1 cellular context compared by ENCODE assay signal in the genomic region with DNA sequence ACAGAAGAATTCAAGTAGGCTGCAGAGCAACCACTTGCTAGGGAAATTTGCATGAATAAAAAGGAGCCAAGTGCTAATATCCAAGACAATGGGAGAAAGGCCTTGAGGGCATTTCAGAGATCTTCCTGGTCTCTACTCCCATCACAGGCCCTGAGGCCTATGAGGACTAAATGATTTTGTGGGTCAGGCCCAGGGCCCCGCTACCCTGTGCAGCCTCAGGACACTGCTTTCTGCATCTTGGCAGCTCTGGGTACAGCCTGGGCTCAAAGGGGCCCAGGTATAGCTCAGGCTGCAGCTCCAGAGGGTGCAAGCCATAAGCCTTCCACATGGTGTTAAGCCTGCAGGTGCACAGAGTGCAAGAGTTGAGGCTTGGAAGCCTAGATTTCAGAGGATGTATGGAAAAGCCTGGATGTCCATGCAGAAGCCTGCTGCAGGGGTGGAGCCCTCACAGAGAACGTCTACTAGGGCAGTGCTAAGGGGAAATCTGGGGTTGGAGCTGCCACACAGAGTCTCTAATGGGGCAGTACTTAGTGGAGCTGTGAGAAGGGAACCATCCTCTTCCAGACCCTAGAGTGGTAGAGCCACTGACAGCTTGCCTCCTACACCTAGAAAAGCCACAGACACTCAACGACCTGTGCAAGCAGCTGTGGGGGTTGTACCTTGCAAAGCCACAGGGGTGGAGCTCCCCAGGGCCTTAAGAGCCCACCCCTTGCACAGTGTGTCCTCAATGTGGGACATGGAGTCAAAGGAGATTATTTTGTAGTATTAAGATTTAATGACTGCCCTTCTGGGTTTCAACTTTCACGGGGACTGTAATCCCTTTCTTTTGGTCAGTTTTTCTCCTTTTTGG.
A peak's percentile ranks its signal among the peaks of the same experiment; 100 is the strongest.
TF ChIP-seq lines count a peak whose summit lies in the region.

No MANE protein-coding gene starts in this region.

TF ChIP-seq in HEK293, 187 proteins besides CTCF, POLR2A, EP300 and RAD21 (continued from another document):
- TF ChIP-seq, protein P1, sequence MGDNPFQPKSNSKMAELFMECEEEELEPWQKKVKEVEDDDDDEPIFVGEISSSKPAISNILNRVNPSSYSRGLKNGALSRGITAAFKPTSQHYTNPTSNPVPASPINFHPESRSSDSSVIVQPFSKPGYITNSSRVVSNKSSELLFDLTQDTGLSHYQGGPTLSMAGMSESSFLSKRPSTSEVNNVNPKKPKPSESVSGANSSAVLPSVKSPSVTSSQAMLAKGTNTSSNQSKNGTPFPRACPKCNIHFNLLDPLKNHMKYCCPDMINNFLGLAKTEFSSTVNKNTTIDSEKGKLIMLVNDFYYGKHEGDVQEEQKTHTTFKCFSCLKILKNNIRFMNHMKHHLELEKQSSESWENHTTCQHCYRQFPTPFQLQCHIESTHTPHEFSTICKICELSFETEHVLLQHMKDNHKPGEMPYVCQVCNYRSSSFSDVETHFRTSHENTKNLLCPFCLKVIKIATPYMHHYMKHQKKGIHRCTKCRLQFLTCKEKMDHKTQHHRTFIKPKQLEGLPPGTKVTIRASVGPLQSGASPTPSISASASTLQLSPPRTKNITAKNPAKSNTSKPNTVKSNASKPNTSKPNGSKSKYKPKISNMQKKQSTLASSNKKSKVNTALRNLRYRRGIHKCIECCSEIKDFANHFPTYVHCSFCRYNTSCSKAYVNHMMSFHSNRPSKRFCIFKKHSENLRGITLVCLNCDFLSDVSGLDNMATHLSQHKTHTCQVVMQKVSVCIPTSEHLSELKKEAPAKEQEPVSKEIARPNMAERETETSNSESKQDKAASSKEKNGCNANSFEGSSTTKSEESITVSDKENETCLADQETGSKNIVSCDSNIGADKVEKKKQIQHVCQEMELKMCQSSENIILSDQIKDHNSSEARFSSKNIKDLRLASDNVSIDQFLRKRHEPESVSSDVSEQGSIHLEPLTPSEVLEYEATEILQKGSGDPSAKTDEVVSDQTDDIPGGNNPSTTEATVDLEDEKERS (tag by site-specific recombination; IDR thresholded peaks at IDR 0.05), result no peak
- TF ChIP-seq HOXD13 (CRISPR knock-in tag; IDR thresholded peaks at IDR 0.05; ENCODE audit: borderline replicate concordance) (no peak), SETDB1 (IDR thresholded peaks at IDR 0.05; ENCODE audit: insufficient read length, low read length) (peak; percentile 94), ZNF133 (tag by site-specific recombination; IDR thresholded peaks at IDR 0.05) (no peak)
- TF ChIP-seq, protein P2, sequence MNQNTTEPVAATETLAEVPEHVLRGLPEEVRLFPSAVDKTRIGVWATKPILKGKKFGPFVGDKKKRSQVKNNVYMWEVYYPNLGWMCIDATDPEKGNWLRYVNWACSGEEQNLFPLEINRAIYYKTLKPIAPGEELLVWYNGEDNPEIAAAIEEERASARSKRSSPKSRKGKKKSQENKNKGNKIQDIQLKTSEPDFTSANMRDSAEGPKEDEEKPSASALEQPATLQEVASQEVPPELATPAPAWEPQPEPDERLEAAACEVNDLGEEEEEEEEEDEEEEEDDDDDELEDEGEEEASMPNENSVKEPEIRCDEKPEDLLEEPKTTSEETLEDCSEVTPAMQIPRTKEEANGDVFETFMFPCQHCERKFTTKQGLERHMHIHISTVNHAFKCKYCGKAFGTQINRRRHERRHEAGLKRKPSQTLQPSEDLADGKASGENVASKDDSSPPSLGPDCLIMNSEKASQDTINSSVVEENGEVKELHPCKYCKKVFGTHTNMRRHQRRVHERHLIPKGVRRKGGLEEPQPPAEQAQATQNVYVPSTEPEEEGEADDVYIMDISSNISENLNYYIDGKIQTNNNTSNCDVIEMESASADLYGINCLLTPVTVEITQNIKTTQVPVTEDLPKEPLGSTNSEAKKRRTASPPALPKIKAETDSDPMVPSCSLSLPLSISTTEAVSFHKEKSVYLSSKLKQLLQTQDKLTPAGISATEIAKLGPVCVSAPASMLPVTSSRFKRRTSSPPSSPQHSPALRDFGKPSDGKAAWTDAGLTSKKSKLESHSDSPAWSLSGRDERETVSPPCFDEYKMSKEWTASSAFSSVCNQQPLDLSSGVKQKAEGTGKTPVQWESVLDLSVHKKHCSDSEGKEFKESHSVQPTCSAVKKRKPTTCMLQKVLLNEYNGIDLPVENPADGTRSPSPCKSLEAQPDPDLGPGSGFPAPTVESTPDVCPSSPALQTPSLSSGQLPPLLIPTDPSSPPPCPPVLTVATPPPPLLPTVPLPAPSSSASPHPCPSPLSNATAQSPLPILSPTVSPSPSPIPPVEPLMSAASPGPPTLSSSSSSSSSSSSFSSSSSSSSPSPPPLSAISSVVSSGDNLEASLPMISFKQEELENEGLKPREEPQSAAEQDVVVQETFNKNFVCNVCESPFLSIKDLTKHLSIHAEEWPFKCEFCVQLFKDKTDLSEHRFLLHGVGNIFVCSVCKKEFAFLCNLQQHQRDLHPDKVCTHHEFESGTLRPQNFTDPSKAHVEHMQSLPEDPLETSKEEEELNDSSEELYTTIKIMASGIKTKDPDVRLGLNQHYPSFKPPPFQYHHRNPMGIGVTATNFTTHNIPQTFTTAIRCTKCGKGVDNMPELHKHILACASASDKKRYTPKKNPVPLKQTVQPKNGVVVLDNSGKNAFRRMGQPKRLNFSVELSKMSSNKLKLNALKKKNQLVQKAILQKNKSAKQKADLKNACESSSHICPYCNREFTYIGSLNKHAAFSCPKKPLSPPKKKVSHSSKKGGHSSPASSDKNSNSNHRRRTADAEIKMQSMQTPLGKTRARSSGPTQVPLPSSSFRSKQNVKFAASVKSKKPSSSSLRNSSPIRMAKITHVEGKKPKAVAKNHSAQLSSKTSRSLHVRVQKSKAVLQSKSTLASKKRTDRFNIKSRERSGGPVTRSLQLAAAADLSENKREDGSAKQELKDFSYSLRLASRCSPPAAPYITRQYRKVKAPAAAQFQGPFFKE (tag by site-specific recombination; IDR thresholded peaks at IDR 0.05; ENCODE audit: borderline replicate concordance), result no peak
